1 cellular context compared by ENCODE assay signal in genomic region chr13:46315491-46316075, GRCh38.
A peak's percentile ranks its signal among the peaks of the same experiment; 100 is the strongest.
TF ChIP-seq lines count a peak whose summit lies in the region.

No MANE protein-coding gene starts in this region.

TF ChIP-seq in K562, 482 proteins besides CTCF, POLR2A, EP300 and RAD21 (continued from another document):
- TF ChIP-seq MGA (IDR thresholded peaks at IDR 0.05) (peak; percentile 12; the same call in 1 of the 2 replicates), ZNF197 (CRISPR knock-in tag; IDR thresholded peaks at IDR 0.05; ENCODE audit: low read depth) (0 out of 2 replicates have a peak, but pooled peaks have one; percentile 34), NCOA2 (IDR thresholded peaks at IDR 0.05; ENCODE audit: partially characterized antibody in 2 of 2) (no peak), IRF9 (tag; IDR thresholded peaks at IDR 0.05) (0 out of 2 replicates have a peak, but pooled peaks have one; percentile 42)
